ENCODE assay signal across 8 cellular contexts in genomic region chr1:167629681-167630567, GRCh38. TPM values are rescaled to one million over a fixed set of nuclear protein-coding genes. Genes with fewer than 3 reads are reported as not detected.
DNase-seq lines count a peak whose midpoint lies in the region; ATAC-seq and TF ChIP-seq lines count a peak whose summit lies in the region.

Gene RCSD1, plus strand, starts transcription at chr1:167630232. Its CDS starts 192 bp downstream, at chr1:167630424.

- no peaks in the 10 kb centered on the region for H3K36me3 ChIP-seq in OCI-LY3 (replicated peaks; ENCODE audit: low read depth, low read length)

- peak within 1 kb of the TSS; percentile 86 for H3K27ac ChIP-seq in OCI-LY3 (ENCODE audit: low read length)

- TF ChIP-seq CTCF in OCI-LY3 (IDR thresholded peaks at IDR 0.05; ENCODE audit: low read depth, low read length) (no peak), retinal pigment epithelial cell (conservative IDR thresholded peaks at IDR 0.05; ENCODE audit: low read depth, low read length) (no peak)

- H3K36me3 Mint-ChIP-seq in activated naive CD4-positive, alpha-beta T cell treated with anti-CD3 and anti-CD28 coated beads for 36 hours (ENCODE audit: low read depth), result peaks cover 11% of the 10 kb centered on the region

- peak; percentile 83 to 85 for ATAC-seq in left cardiac atrium
- ATAC-seq in GM21447 (IDR thresholded peaks at IDR 0.05; ENCODE audit: unreplicated experiment), result no peak

- peak within 1 kb of the TSS; percentile 93 for H3K4me2 ChIP-seq in OCI-LY3 (ENCODE audit: low read length)

- H2AFZ ChIP-seq in OCI-LY3 (ENCODE audit: low read depth, low read length), result peak within 1 kb of the TSS; percentile 54

- no peaks in the 10 kb centered on the region for H3K27me3 Mint-ChIP-seq in activated naive CD4-positive, alpha-beta T cell treated with anti-CD3 and anti-CD28 coated beads for 36 hours (ENCODE audit: low read depth)

- H3K9me3 Mint-ChIP-seq in activated naive CD4-positive, alpha-beta T cell treated with anti-CD3 and anti-CD28 coated beads for 36 hours, result peaks cover 6% of the 10 kb centered on the region

- H4K20me1 ChIP-seq in OCI-LY3 (ENCODE audit: insufficient read depth, low read length), result no peaks in the 10 kb centered on the region

- peak within 1 kb of the TSS; percentile 95 for H3K27ac Mint-ChIP-seq in activated naive CD4-positive, alpha-beta T cell treated with anti-CD3 and anti-CD28 coated beads for 36 hours

- H3K4me1 Mint-ChIP-seq in activated naive CD4-positive, alpha-beta T cell treated with anti-CD3 and anti-CD28 coated beads for 36 hours (ENCODE audit: low read depth), result peaks cover 65% of the 10 kb centered on the region

- H3K4me3 ChIP-seq in OCI-LY3 (ENCODE audit: low read length) (peak within 1 kb of the TSS; percentile 81), retinal pigment epithelial cell (ENCODE audit: low read length) (peak within 1 kb of the TSS; percentile 39)

- H3K79me2 ChIP-seq in OCI-LY3 (ENCODE audit: low read length), result peaks cover 12% of the 10 kb centered on the region; the same call in 1 of the 2 replicates

- peak within 1 kb of the TSS; percentile 85 for H3K4me3 Mint-ChIP-seq in activated naive CD4-positive, alpha-beta T cell treated with anti-CD3 and anti-CD28 coated beads for 36 hours

- no peaks in the 10 kb centered on the region for H3K27me3 ChIP-seq in OCI-LY3 (ENCODE audit: low read depth, low read length)

- CTCF ChIA-PET in activated naive CD4-positive, alpha-beta T cell treated with anti-CD3 and anti-CD28 coated beads for 36 hours (lab: Charles Lee), result interaction anchor here (1.0 to 13.6 kb wide), 3 partner anchors 12 to 58 kb away, joined by 5 to 226 read pairs (median 22); no protein-coding TSS in a partner anchor

- DNase-seq in NCI-H2171 (lab: John Stamatoyannopoulos, UW) (peak; percentile 15), NCI-H2171 treated with DMSO at 0.1 percent for 48 hours (lab: John Stamatoyannopoulos, UW) (no peak), left cardiac atrium (peak; percentile 64), retinal pigment epithelial cell (ENCODE audit: low read depth) (no peak), midbrain (lab: John Stamatoyannopoulos, UW) (no peak)
- DNase-seq in activated naive CD4-positive, alpha-beta T cell treated with anti-CD3 and anti-CD28 coated beads for 36 hours, result peak; percentile 72

- peak within 1 kb of the TSS; percentile 92 for H3K9ac ChIP-seq in OCI-LY3 (ENCODE audit: low read length)

- H3K9me3 ChIP-seq in OCI-LY3 (ENCODE audit: insufficient read depth, low read length), result no peaks in the 10 kb centered on the region; the same call in 1 of the 2 replicates

- H3K4me1 ChIP-seq in OCI-LY3 (ENCODE audit: low read length), result peaks cover 49% of the 10 kb centered on the region

- intact Hi-C loops in activated naive CD4-positive, alpha-beta T cell treated with anti-CD3 and anti-CD28 coated beads for 36 hours (cut with micrococcal nuclease), result loop anchor here (2.0 to 10.0 kb wide), 8 partner anchors 47 to 1455 kb away; partner anchors contain the start of genes DCAF6, MPC2 and POU2F1
- intact Hi-C loops in left cardiac atrium (cut with DNase I), result loop anchor here in 1 of 2 donors (5.0 kb wide), 1 partner anchor 52 kb away; no protein-coding TSS in a partner anchor

RNA-seq across cellular contexts. Expression of gene RCSD1, which starts in this region (rescaled TPM):
- total RNA-seq in activated naive CD4-positive, alpha-beta T cell treated with anti-CD3 and anti-CD28 coated beads for 36 hours, result 10 to 100 TPM; 27.3 to 27.9 TPM
- total RNA-seq in left cardiac atrium, result 10 to 100 TPM; 33.6 to 38.7 TPM

Comparison
In these comparisons a context has a peak if more than half of its experiments do, and no peak if none do; other contexts are left out.
1. DNase-seq: peak in NCI-H2171 (single experiment), activated naive CD4-positive, alpha-beta T cell treated with anti-CD3 and anti-CD28 coated beads for 36 hours (single experiment) and left cardiac atrium (single experiment); none in NCI-H2171 treated with DMSO at 0.1 percent for 48 hours (single experiment), retinal pigment epithelial cell (single experiment) and midbrain (single experiment).